In the genomic region with DNA sequence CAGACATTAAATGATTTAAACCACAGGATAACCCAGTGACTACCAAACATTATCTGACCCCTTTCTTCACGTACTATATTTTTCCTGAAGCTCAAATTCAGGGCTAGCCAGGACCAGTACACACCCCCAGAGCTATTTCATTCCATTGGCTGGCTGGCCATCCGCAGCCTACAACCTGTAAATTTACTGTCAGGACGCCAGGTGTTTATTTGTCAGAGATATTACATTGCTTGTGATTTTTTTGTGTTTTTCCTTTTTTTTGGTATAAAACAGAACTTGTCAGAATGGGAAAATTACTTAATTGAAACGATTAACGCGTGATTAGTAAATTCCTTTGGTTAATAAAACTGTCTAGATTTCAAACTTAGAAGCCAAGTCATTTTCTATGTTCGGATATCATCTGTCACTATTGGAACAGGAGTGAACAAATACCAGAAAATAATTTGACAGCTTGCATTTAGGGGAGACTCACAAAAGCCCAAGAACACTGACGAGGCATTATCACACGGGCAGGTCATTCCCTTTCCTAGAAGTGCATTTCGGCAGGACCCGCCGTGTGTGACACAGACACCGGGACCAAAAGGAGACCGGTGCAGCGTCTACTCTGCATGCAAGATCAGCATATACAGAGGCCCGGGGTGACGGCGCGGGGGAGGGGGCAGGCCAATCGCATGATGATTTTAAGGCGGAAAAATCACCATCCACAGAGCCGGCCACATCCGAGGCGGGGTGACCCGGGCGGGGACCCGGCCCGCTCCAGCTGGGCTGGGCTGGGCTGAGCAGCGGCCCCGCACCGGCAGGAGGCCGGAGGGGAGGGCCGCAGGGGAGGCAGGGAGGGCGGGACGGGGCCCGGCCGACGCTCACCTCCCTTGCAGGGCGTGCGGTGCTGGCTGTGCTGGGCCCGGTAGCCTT, we compare ENCODE assay signal across 1 cellular context.
TF ChIP-seq lines count a peak whose summit lies in the region.

No MANE protein-coding gene starts in this region.

TF ChIP-seq in WTC11, 78 proteins besides CTCF, POLR2A, EP300 and RAD21 (continued from another document and continues in another):
- TF ChIP-seq, protein P1, sequence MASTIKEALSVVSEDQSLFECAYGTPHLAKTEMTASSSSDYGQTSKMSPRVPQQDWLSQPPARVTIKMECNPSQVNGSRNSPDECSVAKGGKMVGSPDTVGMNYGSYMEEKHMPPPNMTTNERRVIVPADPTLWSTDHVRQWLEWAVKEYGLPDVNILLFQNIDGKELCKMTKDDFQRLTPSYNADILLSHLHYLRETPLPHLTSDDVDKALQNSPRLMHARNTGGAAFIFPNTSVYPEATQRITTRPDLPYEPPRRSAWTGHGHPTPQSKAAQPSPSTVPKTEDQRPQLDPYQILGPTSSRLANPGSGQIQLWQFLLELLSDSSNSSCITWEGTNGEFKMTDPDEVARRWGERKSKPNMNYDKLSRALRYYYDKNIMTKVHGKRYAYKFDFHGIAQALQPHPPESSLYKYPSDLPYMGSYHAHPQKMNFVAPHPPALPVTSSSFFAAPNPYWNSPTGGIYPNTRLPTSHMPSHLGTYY (CRISPR knock-in tag; IDR thresholded peaks at IDR 0.05), result no peak
- no peak for TF ChIP-seq ZBTB21 (CRISPR knock-in tag; IDR thresholded peaks at IDR 0.05; ENCODE audit: borderline replicate concordance)
- TF ChIP-seq, protein P2, sequence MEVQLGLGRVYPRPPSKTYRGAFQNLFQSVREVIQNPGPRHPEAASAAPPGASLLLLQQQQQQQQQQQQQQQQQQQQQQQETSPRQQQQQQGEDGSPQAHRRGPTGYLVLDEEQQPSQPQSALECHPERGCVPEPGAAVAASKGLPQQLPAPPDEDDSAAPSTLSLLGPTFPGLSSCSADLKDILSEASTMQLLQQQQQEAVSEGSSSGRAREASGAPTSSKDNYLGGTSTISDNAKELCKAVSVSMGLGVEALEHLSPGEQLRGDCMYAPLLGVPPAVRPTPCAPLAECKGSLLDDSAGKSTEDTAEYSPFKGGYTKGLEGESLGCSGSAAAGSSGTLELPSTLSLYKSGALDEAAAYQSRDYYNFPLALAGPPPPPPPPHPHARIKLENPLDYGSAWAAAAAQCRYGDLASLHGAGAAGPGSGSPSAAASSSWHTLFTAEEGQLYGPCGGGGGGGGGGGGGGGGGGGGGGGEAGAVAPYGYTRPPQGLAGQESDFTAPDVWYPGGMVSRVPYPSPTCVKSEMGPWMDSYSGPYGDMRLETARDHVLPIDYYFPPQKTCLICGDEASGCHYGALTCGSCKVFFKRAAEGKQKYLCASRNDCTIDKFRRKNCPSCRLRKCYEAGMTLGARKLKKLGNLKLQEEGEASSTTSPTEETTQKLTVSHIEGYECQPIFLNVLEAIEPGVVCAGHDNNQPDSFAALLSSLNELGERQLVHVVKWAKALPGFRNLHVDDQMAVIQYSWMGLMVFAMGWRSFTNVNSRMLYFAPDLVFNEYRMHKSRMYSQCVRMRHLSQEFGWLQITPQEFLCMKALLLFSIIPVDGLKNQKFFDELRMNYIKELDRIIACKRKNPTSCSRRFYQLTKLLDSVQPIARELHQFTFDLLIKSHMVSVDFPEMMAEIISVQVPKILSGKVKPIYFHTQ (CRISPR knock-in tag; IDR thresholded peaks at IDR 0.05), result no peak
- TF ChIP-seq, protein P3, sequence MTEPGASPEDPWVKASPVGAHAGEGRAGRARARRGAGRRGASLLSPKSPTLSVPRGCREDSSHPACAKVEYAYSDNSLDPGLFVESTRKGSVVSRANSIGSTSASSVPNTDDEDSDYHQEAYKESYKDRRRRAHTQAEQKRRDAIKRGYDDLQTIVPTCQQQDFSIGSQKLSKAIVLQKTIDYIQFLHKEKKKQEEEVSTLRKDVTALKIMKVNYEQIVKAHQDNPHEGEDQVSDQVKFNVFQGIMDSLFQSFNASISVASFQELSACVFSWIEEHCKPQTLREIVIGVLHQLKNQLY (CRISPR knock-in tag; IDR thresholded peaks at IDR 0.05), result no peak
- TF ChIP-seq, protein P4, sequence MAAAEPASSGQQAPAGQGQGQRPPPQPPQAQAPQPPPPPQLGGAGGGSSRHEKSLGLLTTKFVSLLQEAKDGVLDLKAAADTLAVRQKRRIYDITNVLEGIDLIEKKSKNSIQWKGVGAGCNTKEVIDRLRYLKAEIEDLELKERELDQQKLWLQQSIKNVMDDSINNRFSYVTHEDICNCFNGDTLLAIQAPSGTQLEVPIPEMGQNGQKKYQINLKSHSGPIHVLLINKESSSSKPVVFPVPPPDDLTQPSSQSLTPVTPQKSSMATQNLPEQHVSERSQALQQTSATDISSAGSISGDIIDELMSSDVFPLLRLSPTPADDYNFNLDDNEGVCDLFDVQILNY (CRISPR knock-in tag; IDR thresholded peaks at IDR 0.05), result no peak
- TF ChIP-seq, protein P5, sequence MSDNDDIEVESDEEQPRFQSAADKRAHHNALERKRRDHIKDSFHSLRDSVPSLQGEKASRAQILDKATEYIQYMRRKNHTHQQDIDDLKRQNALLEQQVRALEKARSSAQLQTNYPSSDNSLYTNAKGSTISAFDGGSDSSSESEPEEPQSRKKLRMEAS (CRISPR knock-in tag; IDR thresholded peaks at IDR 0.05), result no peak
- peak; percentile 83; the same call in 1 of the 2 replicates for TF ChIP-seq KAT7 (CRISPR knock-in tag; IDR thresholded peaks at IDR 0.05; ENCODE audit: borderline replicate concordance)
- TF ChIP-seq ETV6 (CRISPR knock-in tag; IDR thresholded peaks at IDR 0.05), result no peak
- TF ChIP-seq ZNF232 (CRISPR knock-in tag; IDR thresholded peaks at IDR 0.05), result no peak; the same call in 1 of the 2 replicates
- TF ChIP-seq, protein P6, sequence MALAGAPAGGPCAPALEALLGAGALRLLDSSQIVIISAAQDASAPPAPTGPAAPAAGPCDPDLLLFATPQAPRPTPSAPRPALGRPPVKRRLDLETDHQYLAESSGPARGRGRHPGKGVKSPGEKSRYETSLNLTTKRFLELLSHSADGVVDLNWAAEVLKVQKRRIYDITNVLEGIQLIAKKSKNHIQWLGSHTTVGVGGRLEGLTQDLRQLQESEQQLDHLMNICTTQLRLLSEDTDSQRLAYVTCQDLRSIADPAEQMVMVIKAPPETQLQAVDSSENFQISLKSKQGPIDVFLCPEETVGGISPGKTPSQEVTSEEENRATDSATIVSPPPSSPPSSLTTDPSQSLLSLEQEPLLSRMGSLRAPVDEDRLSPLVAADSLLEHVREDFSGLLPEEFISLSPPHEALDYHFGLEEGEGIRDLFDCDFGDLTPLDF (CRISPR knock-in tag; IDR thresholded peaks at IDR 0.05), result no peak
- no peak for TF ChIP-seq ZNF121 (CRISPR knock-in tag; IDR thresholded peaks at IDR 0.05)
- no peak for TF ChIP-seq CBFB (CRISPR knock-in tag; IDR thresholded peaks at IDR 0.05; ENCODE audit: low read depth)
- TF ChIP-seq NFYB (CRISPR knock-in tag; conservative IDR thresholded peaks at IDR 0.05; ENCODE audit: low read depth), result 0 out of 2 replicates have a peak, but pooled peaks have one; percentile 4
- TF ChIP-seq ZNF396 (CRISPR knock-in tag; IDR thresholded peaks at IDR 0.05; ENCODE audit: borderline replicate concordance), result no peak
- no peak for TF ChIP-seq HMGA2 (CRISPR knock-in tag; IDR thresholded peaks at IDR 0.05)
- TF ChIP-seq ZNF219 (CRISPR knock-in tag; IDR thresholded peaks at IDR 0.05; ENCODE audit: borderline replicate concordance), result no peak
- TF ChIP-seq, protein P7, sequence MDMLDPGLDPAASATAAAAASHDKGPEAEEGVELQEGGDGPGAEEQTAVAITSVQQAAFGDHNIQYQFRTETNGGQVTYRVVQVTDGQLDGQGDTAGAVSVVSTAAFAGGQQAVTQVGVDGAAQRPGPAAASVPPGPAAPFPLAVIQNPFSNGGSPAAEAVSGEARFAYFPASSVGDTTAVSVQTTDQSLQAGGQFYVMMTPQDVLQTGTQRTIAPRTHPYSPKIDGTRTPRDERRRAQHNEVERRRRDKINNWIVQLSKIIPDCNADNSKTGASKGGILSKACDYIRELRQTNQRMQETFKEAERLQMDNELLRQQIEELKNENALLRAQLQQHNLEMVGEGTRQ (CRISPR knock-in tag; IDR thresholded peaks at IDR 0.05), result no peak
- TF ChIP-seq FOXK1 (CRISPR knock-in tag; IDR thresholded peaks at IDR 0.05), result no peak
- no peak for TF ChIP-seq GTF2I (CRISPR knock-in tag; conservative IDR thresholded peaks at IDR 0.05)
- TF ChIP-seq, protein P8, sequence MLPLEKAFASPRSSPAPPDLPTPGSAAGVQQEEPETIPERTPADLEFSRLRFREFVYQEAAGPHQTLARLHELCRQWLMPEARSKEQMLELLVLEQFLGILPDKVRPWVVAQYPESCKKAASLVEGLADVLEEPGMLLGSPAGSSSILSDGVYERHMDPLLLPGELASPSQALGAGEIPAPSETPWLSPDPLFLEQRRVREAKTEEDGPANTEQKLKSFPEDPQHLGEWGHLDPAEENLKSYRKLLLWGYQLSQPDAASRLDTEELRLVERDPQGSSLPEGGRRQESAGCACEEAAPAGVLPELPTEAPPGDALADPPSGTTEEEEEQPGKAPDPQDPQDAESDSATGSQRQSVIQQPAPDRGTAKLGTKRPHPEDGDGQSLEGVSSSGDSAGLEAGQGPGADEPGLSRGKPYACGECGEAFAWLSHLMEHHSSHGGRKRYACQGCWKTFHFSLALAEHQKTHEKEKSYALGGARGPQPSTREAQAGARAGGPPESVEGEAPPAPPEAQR (CRISPR knock-in tag; IDR thresholded peaks at IDR 0.05), result no peak
- TF ChIP-seq, protein P9, sequence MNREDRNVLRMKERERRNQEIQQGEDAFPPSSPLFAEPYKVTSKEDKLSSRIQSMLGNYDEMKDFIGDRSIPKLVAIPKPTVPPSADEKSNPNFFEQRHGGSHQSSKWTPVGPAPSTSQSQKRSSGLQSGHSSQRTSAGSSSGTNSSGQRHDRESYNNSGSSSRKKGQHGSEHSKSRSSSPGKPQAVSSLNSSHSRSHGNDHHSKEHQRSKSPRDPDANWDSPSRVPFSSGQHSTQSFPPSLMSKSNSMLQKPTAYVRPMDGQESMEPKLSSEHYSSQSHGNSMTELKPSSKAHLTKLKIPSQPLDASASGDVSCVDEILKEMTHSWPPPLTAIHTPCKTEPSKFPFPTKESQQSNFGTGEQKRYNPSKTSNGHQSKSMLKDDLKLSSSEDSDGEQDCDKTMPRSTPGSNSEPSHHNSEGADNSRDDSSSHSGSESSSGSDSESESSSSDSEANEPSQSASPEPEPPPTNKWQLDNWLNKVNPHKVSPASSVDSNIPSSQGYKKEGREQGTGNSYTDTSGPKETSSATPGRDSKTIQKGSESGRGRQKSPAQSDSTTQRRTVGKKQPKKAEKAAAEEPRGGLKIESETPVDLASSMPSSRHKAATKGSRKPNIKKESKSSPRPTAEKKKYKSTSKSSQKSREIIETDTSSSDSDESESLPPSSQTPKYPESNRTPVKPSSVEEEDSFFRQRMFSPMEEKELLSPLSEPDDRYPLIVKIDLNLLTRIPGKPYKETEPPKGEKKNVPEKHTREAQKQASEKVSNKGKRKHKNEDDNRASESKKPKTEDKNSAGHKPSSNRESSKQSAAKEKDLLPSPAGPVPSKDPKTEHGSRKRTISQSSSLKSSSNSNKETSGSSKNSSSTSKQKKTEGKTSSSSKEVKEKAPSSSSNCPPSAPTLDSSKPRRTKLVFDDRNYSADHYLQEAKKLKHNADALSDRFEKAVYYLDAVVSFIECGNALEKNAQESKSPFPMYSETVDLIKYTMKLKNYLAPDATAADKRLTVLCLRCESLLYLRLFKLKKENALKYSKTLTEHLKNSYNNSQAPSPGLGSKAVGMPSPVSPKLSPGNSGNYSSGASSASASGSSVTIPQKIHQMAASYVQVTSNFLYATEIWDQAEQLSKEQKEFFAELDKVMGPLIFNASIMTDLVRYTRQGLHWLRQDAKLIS (CRISPR knock-in tag; IDR thresholded peaks at IDR 0.05; ENCODE audit: borderline replicate concordance), result no peak
- TF ChIP-seq RORB (CRISPR knock-in tag; IDR thresholded peaks at IDR 0.05), result no peak
- TF ChIP-seq MYBL2 (CRISPR knock-in tag; IDR thresholded peaks at IDR 0.05), result no peak
- TF ChIP-seq, protein P10, sequence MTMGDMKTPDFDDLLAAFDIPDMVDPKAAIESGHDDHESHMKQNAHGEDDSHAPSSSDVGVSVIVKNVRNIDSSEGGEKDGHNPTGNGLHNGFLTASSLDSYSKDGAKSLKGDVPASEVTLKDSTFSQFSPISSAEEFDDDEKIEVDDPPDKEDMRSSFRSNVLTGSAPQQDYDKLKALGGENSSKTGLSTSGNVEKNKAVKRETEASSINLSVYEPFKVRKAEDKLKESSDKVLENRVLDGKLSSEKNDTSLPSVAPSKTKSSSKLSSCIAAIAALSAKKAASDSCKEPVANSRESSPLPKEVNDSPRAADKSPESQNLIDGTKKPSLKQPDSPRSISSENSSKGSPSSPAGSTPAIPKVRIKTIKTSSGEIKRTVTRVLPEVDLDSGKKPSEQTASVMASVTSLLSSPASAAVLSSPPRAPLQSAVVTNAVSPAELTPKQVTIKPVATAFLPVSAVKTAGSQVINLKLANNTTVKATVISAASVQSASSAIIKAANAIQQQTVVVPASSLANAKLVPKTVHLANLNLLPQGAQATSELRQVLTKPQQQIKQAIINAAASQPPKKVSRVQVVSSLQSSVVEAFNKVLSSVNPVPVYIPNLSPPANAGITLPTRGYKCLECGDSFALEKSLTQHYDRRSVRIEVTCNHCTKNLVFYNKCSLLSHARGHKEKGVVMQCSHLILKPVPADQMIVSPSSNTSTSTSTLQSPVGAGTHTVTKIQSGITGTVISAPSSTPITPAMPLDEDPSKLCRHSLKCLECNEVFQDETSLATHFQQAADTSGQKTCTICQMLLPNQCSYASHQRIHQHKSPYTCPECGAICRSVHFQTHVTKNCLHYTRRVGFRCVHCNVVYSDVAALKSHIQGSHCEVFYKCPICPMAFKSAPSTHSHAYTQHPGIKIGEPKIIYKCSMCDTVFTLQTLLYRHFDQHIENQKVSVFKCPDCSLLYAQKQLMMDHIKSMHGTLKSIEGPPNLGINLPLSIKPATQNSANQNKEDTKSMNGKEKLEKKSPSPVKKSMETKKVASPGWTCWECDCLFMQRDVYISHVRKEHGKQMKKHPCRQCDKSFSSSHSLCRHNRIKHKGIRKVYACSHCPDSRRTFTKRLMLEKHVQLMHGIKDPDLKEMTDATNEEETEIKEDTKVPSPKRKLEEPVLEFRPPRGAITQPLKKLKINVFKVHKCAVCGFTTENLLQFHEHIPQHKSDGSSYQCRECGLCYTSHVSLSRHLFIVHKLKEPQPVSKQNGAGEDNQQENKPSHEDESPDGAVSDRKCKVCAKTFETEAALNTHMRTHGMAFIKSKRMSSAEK (CRISPR knock-in tag; IDR thresholded peaks at IDR 0.05; ENCODE audit: borderline replicate concordance), result no peak
- no peak for TF ChIP-seq MXD4 (CRISPR knock-in tag; IDR thresholded peaks at IDR 0.05; ENCODE audit: borderline replicate concordance)
- no peak for TF ChIP-seq GABPB1 (CRISPR knock-in tag; IDR thresholded peaks at IDR 0.05)
